1 cellular context compared by ENCODE assay signal in genomic region chr14:21269252-21270046, GRCh38.
TF ChIP-seq lines count a peak whose summit lies in the region.

HNRNPC (minus strand) TSS chr14:21269442; CDS start chr14:21234193, 35,249 bp downstream.

TF ChIP-seq in H1, 55 proteins besides CTCF, POLR2A, EP300 and RAD21 (continued from another document):
- peak; percentile 93 for TF ChIP-seq GTF2F1 (IDR thresholded peaks at IDR 0.05; ENCODE audit: borderline replicate concordance, low read depth, low read length)
- no peak for TF ChIP-seq RXRA (IDR thresholded peaks at IDR 0.05; ENCODE audit: insufficient read depth, low read depth, low read length)
- no peak for TF ChIP-seq SIRT6 (IDR thresholded peaks at IDR 0.05; ENCODE audit: low read length)
- TF ChIP-seq YY1 (IDR thresholded peaks at IDR 0.05; ENCODE audit: low read depth, low read length): peak; percentile 95
- TF ChIP-seq SP4 (IDR thresholded peaks at IDR 0.05; ENCODE audit: low read length): peak; percentile 72; the same call in 1 of the 2 replicates
- peak; percentile 50; the same call in 1 of the 2 replicates for TF ChIP-seq CREB1 (IDR thresholded peaks at IDR 0.05)
- TF ChIP-seq CHD2 (IDR thresholded peaks at IDR 0.05; ENCODE audit: low read length): peak; percentile 97
- TF ChIP-seq CEBPB (IDR thresholded peaks at IDR 0.05; ENCODE audit: low read depth, low read length): peak; percentile 93
- peak; percentile 100 for TF ChIP-seq SP1 (IDR thresholded peaks at IDR 0.05; ENCODE audit: low read depth, low read length)
- no peak for TF ChIP-seq FOSL1 (IDR thresholded peaks at IDR 0.05; ENCODE audit: insufficient read depth, low read depth, low read length)
- peak; percentile 98 for TF ChIP-seq POLR2AphosphoS5 (IDR thresholded peaks at IDR 0.05; ENCODE audit: low read depth, low read length)
- TF ChIP-seq USF2 (IDR thresholded peaks at IDR 0.05; ENCODE audit: low read length): no peak
- TF ChIP-seq RFX5 (IDR thresholded peaks at IDR 0.05; ENCODE audit: borderline replicate concordance, low read depth, low read length): no peak
- TF ChIP-seq TAF7 (optimal IDR thresholded peaks at IDR 0.05; ENCODE audit: borderline replicate concordance, low read depth, low read length): peak; percentile 98
- TF ChIP-seq EGR1 (IDR thresholded peaks at IDR 0.05; ENCODE audit: borderline replicate concordance, low read depth, low read length): 0 out of 2 replicates have a peak, but pooled peaks have one; percentile 66
- peak; percentile 99 for TF ChIP-seq SP2 (IDR thresholded peaks at IDR 0.05; ENCODE audit: low read length)
- TF ChIP-seq GABPA (IDR thresholded peaks at IDR 0.05; ENCODE audit: borderline replicate concordance, insufficient read depth, low read length): peak; percentile 84; the same call in 1 of the 2 replicates
